Comparison of ENCODE assay signal across 23 cellular contexts in genomic region chr5:76657683-76658311, GRCh38. TPM values are rescaled to one million over a fixed set of nuclear protein-coding genes. Genes with fewer than 3 reads are reported as not detected.
DNase-seq lines count a peak whose midpoint lies in the region; ATAC-seq, FAIRE-seq and TF ChIP-seq lines count a peak whose summit lies in the region.
"Had no signal": no experiment of that assay in that cellular context is flagged by ENCODE, and none has a peak within 500 bp of the region (broad histone marks: within the 10 kb centered on the region; RNA-seq: fewer than 3 reads in every experiment).

No MANE protein-coding gene starts in this region.

- DNase-seq in natural killer cell, result no peak
- no peak for DNase-seq in natural killer cell treated with Interleukin-12 subunit alpha and Interleukin-12 subunit beta and Interleukin-15 and Interleukin-18, amount 100 ng/mL, for 72 hours (ENCODE audit: low spot score)
- DNase-seq in K562 (ENCODE audit: extremely low read depth in 1 of 4, low spot score in 3 of 4), result peak; percentile 62 to 95 (median 74)
- no peak for DNase-seq in right lobe of liver
- DNase-seq in activated CD8-positive, alpha-beta memory T cell treated with anti-CD3 and anti-CD28 coated beads, Interleukin-2, amount 50 U/mL, for 4 hours, result no peak
- DNase-seq: activated CD4-positive, alpha-beta T cell treated with anti-CD3 and anti-CD28 coated beads for 1 hour; activated CD8-positive, alpha-beta T cell treated with anti-CD3 and anti-CD28 coated beads, Interleukin-2, amount 10 ng/mL, durations not matched to agents 7 days and 5 days; activated naive CD4-positive, alpha-beta T cell treated with anti-CD3 and anti-CD28 coated beads for 36 hours; activated T-cell treated with anti-CD3 and anti-CD28 coated beads, Interleukin-2, amount 50 U/mL, for 1 hour; amygdala; foreskin fibroblast; H7; hypothalamus; mammary epithelial cell; NCI-H146; NCI-H524 treated with DMSO at 0.1 percent for 48 hours; stomach; trophoblast cell had no signal

- intact Hi-C loops in natural killer cell (cut with micrococcal nuclease), result no loop called here
- intact Hi-C loops in K562 (cut with micrococcal nuclease), result no loop called here
- intact Hi-C loops in right lobe of liver (cut with DNase I), result no loop called here

- TF ChIP-seq CTCF in natural killer cell (IDR thresholded peaks at IDR 0.05) (no peak), K562 (IDR thresholded peaks at IDR 0.05 in 2 of 3, conservative IDR thresholded peaks at IDR 0.05 in 1 of 3; ENCODE audit: insufficient read depth in 2 of 3, low read depth in 1 of 3, low read length in 3 of 3) (no peak), right lobe of liver (IDR thresholded peaks at IDR 0.05) (no peak)

- no peaks in the 10 kb centered on the region; the same call in 2 of the 3 replicates for H3K36me3 ChIP-seq in K562 (ENCODE audit: control insufficient read depth, insufficient read depth, low read length)
- peaks cover 3 to 34% (median 13%) of the 10 kb centered on the region in 4 donors for H3K36me3 ChIP-seq in right lobe of liver

- H4K20me1 ChIP-seq in K562 (replicated peaks; ENCODE audit: control insufficient read depth, insufficient read depth, low read length), result no peaks in the 10 kb centered on the region

- peak overlapping the region; percentile 38 for H3K4me2 ChIP-seq in K562 (ENCODE audit: insufficient read depth, low read length)

- H3K27ac ChIP-seq in K562 (ENCODE audit: extremely low read depth, low read depth, low read length), result peak overlapping the region; percentile 76
- H3K27ac ChIP-seq in right lobe of liver, result peak overlapping the region in 1 of 3 donors; percentile 28

- POLR2A ChIA-PET in K562 (lab: Yijun Ruan, JAX), result interaction anchor here (0.6 to 2.0 kb wide), 6 partner anchors 9 to 157 kb away, joined by 3 to 16 read pairs (median 4); no protein-coding TSS in a partner anchor

- H3K4me3 ChIP-seq in K562, result no peak overlapping the region
- H3K4me3 ChIP-seq in right lobe of liver, result no peak overlapping the region
- H3K4me3 ChIP-seq: stomach had no signal

- peak; percentile 95 for FAIRE-seq in K562 (lab: Jason Lieb, UNC)

- under 1% methylated on average over 6 of the region's 6 CpGs for WGBS in K562 (ENCODE audit: insufficient coverage, low coverage, missing lambda C conversion rate)
- 50% methylated on average over 6 of the region's 6 CpGs for WGBS in right lobe of liver (ENCODE audit: insufficient coverage, low coverage, low lambda C conversion rate, missing lambda C conversion rate)

- TF ChIP-seq EP300 in K562 (IDR thresholded peaks at IDR 0.05; ENCODE audit: low read length), result peak; percentile 98

- TF ChIP-seq RAD21 in K562 (CRISPR knock-in tag; conservative IDR thresholded peaks at IDR 0.05 in 1 of 2, IDR thresholded peaks at IDR 0.05 in 1 of 2), result no peak; a peak in 2 of 4 replicates

- no peaks in the 10 kb centered on the region for H3K27me3 Mint-ChIP-seq in natural killer cell (ENCODE audit: low read depth in 2 of 2)
- no peaks in the 10 kb centered on the region for H3K27me3 Mint-ChIP-seq in natural killer cell treated with Interleukin-12 subunit alpha and Interleukin-12 subunit beta and Interleukin-15 and Interleukin-18, amount 100 ng/mL, for 72 hours
- H3K27me3 Mint-ChIP-seq: dendritic cell treated with granulocyte-macrophage colony-stimulating factor and Interleukin-4, amounts not matched to agents 40 ng/mL and 50 ng/mL, for 4 days had no signal

- no peaks in the 10 kb centered on the region for H3K9me3 Mint-ChIP-seq in natural killer cell
- H3K9me3 Mint-ChIP-seq in natural killer cell treated with Interleukin-12 subunit alpha and Interleukin-12 subunit beta and Interleukin-15 and Interleukin-18, amount 100 ng/mL, for 72 hours, result no peaks in the 10 kb centered on the region
- H3K9me3 Mint-ChIP-seq: activated naive CD4-positive, alpha-beta T cell treated with anti-CD3 and anti-CD28 coated beads for 36 hours; dendritic cell treated with granulocyte-macrophage colony-stimulating factor and Interleukin-4, amounts not matched to agents 40 ng/mL and 50 ng/mL, for 4 days had no signal

- peak overlapping the region; percentile 41 to 48 for H3K27ac Mint-ChIP-seq in natural killer cell
- H3K27ac Mint-ChIP-seq in natural killer cell treated with Interleukin-12 subunit alpha and Interleukin-12 subunit beta and Interleukin-15 and Interleukin-18, amount 100 ng/mL, for 72 hours, result peak overlapping the region in 1 of 2 donors; percentile 32
- H3K27ac Mint-ChIP-seq: activated CD8-positive, alpha-beta T cell treated with anti-CD3 and anti-CD28 coated beads, Interleukin-2, amount 10 ng/mL, durations not matched to agents 7 days and 5 days; activated naive CD4-positive, alpha-beta T cell treated with anti-CD3 and anti-CD28 coated beads for 36 hours; dendritic cell treated with granulocyte-macrophage colony-stimulating factor and Interleukin-4, amounts not matched to agents 40 ng/mL and 50 ng/mL, for 4 days had no signal

- CTCF ChIA-PET in K562 (lab: Yijun Ruan, JAX; ENCODE audit: low intra/inter-chr PET ratio), result no interaction called here

- peaks cover 5 to 31% of the 10 kb centered on the region in 2 experiments; a peak in 4 of 5 replicates for H3K4me1 ChIP-seq in K562 (replicated peaks in 1 of 2; ENCODE audit: control insufficient read depth in 2 of 2, insufficient read depth in 2 of 2, low read length in 2 of 2)
- no peaks in the 10 kb centered on the region for H3K4me1 ChIP-seq in right lobe of liver

- no TSS peak for BruUV-seq in K562 (replicated peaks; lab: Mats Ljungman, UMichigan)

- in situ Hi-C loops in K562 (cut with MboI), result no loop called here

- H3K79me2 ChIP-seq in K562 (ENCODE audit: control insufficient read depth, insufficient read depth, low read length), result no peaks in the 10 kb centered on the region

- H3K4me3 Mint-ChIP-seq in natural killer cell, result no peak overlapping the region
- no peak overlapping the region for H3K4me3 Mint-ChIP-seq in natural killer cell treated with Interleukin-12 subunit alpha and Interleukin-12 subunit beta and Interleukin-15 and Interleukin-18, amount 100 ng/mL, for 72 hours
- H3K4me3 Mint-ChIP-seq: activated CD8-positive, alpha-beta T cell treated with anti-CD3 and anti-CD28 coated beads, Interleukin-2, amount 10 ng/mL, durations not matched to agents 7 days and 5 days; activated naive CD4-positive, alpha-beta T cell treated with anti-CD3 and anti-CD28 coated beads for 36 hours; dendritic cell treated with granulocyte-macrophage colony-stimulating factor and Interleukin-4, amounts not matched to agents 40 ng/mL and 50 ng/mL, for 4 days had no signal

- no peak for TF ChIP-seq POLR2A in K562 (conservative IDR thresholded peaks at IDR 0.05)
- no peak for TF ChIP-seq POLR2A in right lobe of liver (IDR thresholded peaks at IDR 0.05)

- H3K9me3 ChIP-seq in K562 (replicated peaks; ENCODE audit: control insufficient read depth, insufficient read depth, low read depth, low read length) (peaks cover 8% of the 10 kb centered on the region), right lobe of liver (no peaks in the 10 kb centered on the region)
- H3K9me3 ChIP-seq: stomach had no signal

- ATAC-seq in natural killer cell (no peak), K562 (peak; percentile 89), right lobe of liver (peak; percentile 43 to 87 (median 70)), GM21367 (IDR thresholded peaks at IDR 0.05; ENCODE audit: unreplicated experiment) (no peak), HG03442 (IDR thresholded peaks at IDR 0.05; ENCODE audit: unreplicated experiment) (no peak)
- ATAC-seq in natural killer cell treated with Interleukin-12 subunit alpha and Interleukin-12 subunit beta and Interleukin-15 and Interleukin-18, amount 100 ng/mL, for 72 hours, result no peak
- ATAC-seq in activated CD4-positive, CD25-positive, alpha-beta regulatory T cell treated with anti-CD3 and anti-CD28 coated beads, Interleukin-2, amount 50 U/mL, for 24 hours, result no peak
- ATAC-seq: activated CD8-positive, alpha-beta T cell treated with anti-CD3 and anti-CD28 coated beads, Interleukin-2, amount 10 ng/mL, durations not matched to agents 7 days and 5 days had no signal

- peak overlapping the region in 1 of 2 experiments; percentile 35; a peak in 1 of 4 replicates for H3K9ac ChIP-seq in K562 (ENCODE audit: insufficient read depth in 1 of 2, low read depth in 2 of 2, low read length in 2 of 2)

- H3K4me1 Mint-ChIP-seq in natural killer cell, result peaks cover 15 to 16% of the 10 kb centered on the region in 2 donors
- H3K4me1 Mint-ChIP-seq in natural killer cell treated with Interleukin-12 subunit alpha and Interleukin-12 subunit beta and Interleukin-15 and Interleukin-18, amount 100 ng/mL, for 72 hours (ENCODE audit: low read depth in 2 of 2), result peaks cover 7 to 9% of the 10 kb centered on the region in 2 donors

- H3K27me3 ChIP-seq in K562 (ENCODE audit: control insufficient read depth in 2 of 2, insufficient read depth in 2 of 2, low read length in 2 of 2) (no peaks in the 10 kb centered on the region), right lobe of liver (no peaks in the 10 kb centered on the region)
- H3K27me3 ChIP-seq: stomach had no signal

- peaks cover 21% of the 10 kb centered on the region for H3K36me3 Mint-ChIP-seq in natural killer cell
- H3K36me3 Mint-ChIP-seq in natural killer cell treated with Interleukin-12 subunit alpha and Interleukin-12 subunit beta and Interleukin-15 and Interleukin-18, amount 100 ng/mL, for 72 hours, result peaks cover 26% of the 10 kb centered on the region

- no peaks in the 10 kb centered on the region for H3K9me1 ChIP-seq in K562 (ENCODE audit: control insufficient read depth, insufficient read depth, low read length)

- peak overlapping the region; percentile 78 for H2AFZ ChIP-seq in K562 (ENCODE audit: low read depth, low read length)

RNA-seq across cellular contexts. Expression of gene F2RL2, which starts 34.6 kb away (rescaled TPM):
- total RNA-seq in natural killer cell, result not detected
- total RNA-seq in natural killer cell treated with Interleukin-12 subunit alpha and Interleukin-12 subunit beta and Interleukin-15 and Interleukin-18, amount 100 ng/mL, for 72 hours, result not detected
- total RNA-seq in K562 (2011; cell fraction: chromatin; rRNA removed; ENCODE audit: low replicate concordance), result 0.30 and 0.99 TPM in 2 replicates
- total RNA-seq in K562 (2011; cell fraction: nucleolus; rRNA removed), result 0.26 and 0.33 TPM in 2 replicates
- total RNA-seq in K562 (2011; cell fraction: nucleoplasm; rRNA removed), result 0.66 and 0.76 TPM in 2 replicates
- not detected in 2 replicates for total RNA-seq in K562 (2014; rRNA removed)
- total RNA-seq in K562 (2014; rRNA removed; fragmentation: Illumina TruSeq; extraction: Trizol), result 0.10 TPM in 1 of 2 replicates, not detected in the other
- not detected in 2 replicates for total RNA-seq in K562 (2015; rRNA removed; fragmentation: Illumina TruSeq; extraction: Trizol)
- 0.07 and 0.09 TPM in 2 replicates for total RNA-seq in K562 (2021)
- 0.07 and 0.14 TPM in 2 replicates for polyA plus RNA-seq in K562 (2011; rRNA removed)
- 0.06 and 0.32 TPM in 2 replicates for polyA plus RNA-seq in K562 (2011; cell fraction: cytosol; rRNA removed)
- 0.09 and 0.25 TPM in 2 replicates for polyA plus RNA-seq in K562 (2011; cell fraction: nucleus; rRNA removed)
- polyA plus RNA-seq in K562 (2012), result 0.14 and 0.17 TPM in 2 replicates
- 0.10 and 0.12 TPM in 2 replicates for polyA plus RNA-seq in K562 (2014; fragmentation: Illumina TruSeq; extraction: Trizol)
- polyA plus RNA-seq in K562 (2014; fragmentation: Nextera tagmentation; extraction: Ambion mirVana), result under 1 TPM; 0.03 to 0.06 TPM
- 0.05 TPM in 1 of 2 replicates, not detected in the other for polyA plus RNA-seq in K562 (2014; rRNA removed)
- 0.14 and 0.30 TPM in 2 replicates for polyA minus RNA-seq in K562 (2011; rRNA and poly(A)+ RNA removed)
- polyA minus RNA-seq in K562 (2011; cell fraction: cytosol; rRNA and poly(A)+ RNA removed), result not detected in 2 replicates
- polyA minus RNA-seq in K562 (2011; cell fraction: nucleus; rRNA and poly(A)+ RNA removed), result 0.11 TPM in 1 of 2 replicates, not detected in the other
- 1 to 10 TPM in 3 of 6 experiments, under 1 TPM in 2, not detected in 1; 0.09 to 2.1 (median 1.6) TPM for total RNA-seq in right lobe of liver
- total RNA-seq: activated CD8-positive, alpha-beta T cell treated with anti-CD3 and anti-CD28 coated beads, Interleukin-2, amount 10 ng/mL, durations not matched to agents 7 days and 5 days; activated naive CD4-positive, alpha-beta T cell treated with anti-CD3 and anti-CD28 coated beads for 36 hours had no signal
- polyA plus RNA-seq: keratinocyte had no signal

RNA-seq across cellular contexts. Expression of gene F2R, which starts 58.1 kb away (rescaled TPM):
- total RNA-seq in natural killer cell, result 10 to 100 TPM; 43.2 to 53.9 (median 50.1) TPM
- 10 to 100 TPM in 1 of 2 donors, 1 to 10 TPM in 1; 8.1 to 23.7 TPM for total RNA-seq in natural killer cell treated with Interleukin-12 subunit alpha and Interleukin-12 subunit beta and Interleukin-15 and Interleukin-18, amount 100 ng/mL, for 72 hours
- total RNA-seq in K562 (2011; cell fraction: chromatin; rRNA removed; ENCODE audit: low replicate concordance), result 26.4 and 32.1 TPM in 2 replicates
- 29.2 and 33.2 TPM in 2 replicates for total RNA-seq in K562 (2011; cell fraction: nucleolus; rRNA removed)
- 46.1 and 60.1 TPM in 2 replicates for total RNA-seq in K562 (2011; cell fraction: nucleoplasm; rRNA removed)
- 11.2 and 13.7 TPM in 2 replicates for total RNA-seq in K562 (2014; rRNA removed)
- 15.1 and 15.2 TPM in 2 replicates for total RNA-seq in K562 (2014; rRNA removed; fragmentation: Illumina TruSeq; extraction: Trizol)
- total RNA-seq in K562 (2015; rRNA removed; fragmentation: Illumina TruSeq; extraction: Trizol), result 10.5 and 11.1 TPM in 2 replicates
- total RNA-seq in K562 (2021), result 14.7 and 15.3 TPM in 2 replicates
- polyA plus RNA-seq in K562 (2011; rRNA removed), result 34.7 and 56.5 TPM in 2 replicates
- polyA plus RNA-seq in K562 (2011; cell fraction: cytosol; rRNA removed), result 39.1 and 73.9 TPM in 2 replicates
- 11.1 and 24.1 TPM in 2 replicates for polyA plus RNA-seq in K562 (2011; cell fraction: nucleus; rRNA removed)
- polyA plus RNA-seq in K562 (2012), result 10.9 and 11.1 TPM in 2 replicates
- polyA plus RNA-seq in K562 (2014; fragmentation: Illumina TruSeq; extraction: Trizol), result 19.1 and 19.8 TPM in 2 replicates
- polyA plus RNA-seq in K562 (2014; fragmentation: Nextera tagmentation; extraction: Ambion mirVana), result 1 to 10 TPM; 4.0 to 4.9 TPM
- polyA plus RNA-seq in K562 (2014; rRNA removed), result 17.1 and 18.5 TPM in 2 replicates
- polyA minus RNA-seq in K562 (2011; rRNA and poly(A)+ RNA removed), result 35.4 and 55.1 TPM in 2 replicates
- 13.9 and 23.1 TPM in 2 replicates for polyA minus RNA-seq in K562 (2011; cell fraction: cytosol; rRNA and poly(A)+ RNA removed)
- polyA minus RNA-seq in K562 (2011; cell fraction: nucleus; rRNA and poly(A)+ RNA removed), result 8.1 and 19.8 TPM in 2 replicates
- total RNA-seq in right lobe of liver, result 10 to 100 TPM in 5 of 6 experiments, 1 to 10 TPM in 1; 3.5 to 18.4 (median 11.4) TPM

Comparison
In these comparisons a context has a peak if more than half of its experiments do, and no peak if none do; other contexts are left out.
1. ATAC-seq: peak in K562 (single experiment) and right lobe of liver (4 of 4); none in natural killer cell (0 of 3), natural killer cell treated with Interleukin-12 subunit alpha and Interleukin-12 subunit beta and Interleukin-15 and Interleukin-18, amount 100 ng/mL, for 72 hours (0 of 2), activated CD4-positive, CD25-positive, alpha-beta regulatory T cell treated with anti-CD3 and anti-CD28 coated beads, Interleukin-2, amount 50 U/mL, for 24 hours (0 of 2), GM21367 (single experiment) and HG03442 (single experiment).
2. DNase-seq: peak in K562 (4 of 4); none in natural killer cell (single experiment), natural killer cell treated with Interleukin-12 subunit alpha and Interleukin-12 subunit beta and Interleukin-15 and Interleukin-18, amount 100 ng/mL, for 72 hours (single experiment), right lobe of liver (0 of 3) and activated CD8-positive, alpha-beta memory T cell treated with anti-CD3 and anti-CD28 coated beads, Interleukin-2, amount 50 U/mL, for 4 hours (single experiment).